28 cellular contexts compared by ENCODE assay signal in the genomic region with DNA sequence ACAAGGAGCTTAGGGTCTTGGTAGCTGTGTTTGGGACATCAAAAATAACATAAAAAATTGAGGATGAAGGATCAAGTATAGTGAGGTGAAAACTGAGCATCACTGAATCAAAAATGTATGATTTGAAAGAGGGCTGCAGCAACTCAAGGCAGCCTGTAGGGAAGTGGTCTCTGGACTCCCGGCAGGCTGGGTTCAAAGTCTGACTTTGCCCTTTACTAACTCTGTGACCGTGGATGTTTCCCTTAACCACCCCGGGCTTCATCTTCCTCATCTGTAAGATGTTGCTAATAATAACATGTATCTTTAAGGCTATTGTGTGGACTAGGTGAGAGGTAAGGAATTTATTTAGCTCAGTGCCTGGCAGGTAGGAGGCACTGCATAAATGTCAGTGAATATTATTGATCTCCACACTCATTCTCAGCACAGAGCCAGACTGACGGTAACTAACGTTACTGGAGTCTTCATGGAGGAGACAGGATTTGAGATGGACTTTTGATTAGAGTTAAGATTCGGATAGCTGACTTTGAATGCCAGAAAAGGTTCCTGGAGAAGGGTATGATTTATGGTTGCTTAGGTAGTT.
"Had no signal": no experiment of that assay in that cellular context is flagged by ENCODE, and none has a peak within 500 bp of the region (broad histone marks: within the 10 kb centered on the region; RNA-seq: fewer than 3 reads in every experiment).

No MANE protein-coding gene starts in this region.

- H3K4me1 ChIP-seq: body of pancreas, gastrocnemius medialis, parathyroid adenoma, right atrium auricular region, upper lobe of right lung had no signal

- H3K9me3 ChIP-seq: adrenal gland, body of pancreas, gastrocnemius medialis, left ventricle myocardium inferior, right atrium auricular region, suprapubic skin, tibial artery, upper lobe of right lung had no signal

- ATAC-seq: activated CD4-positive, alpha-beta T cell treated with anti-CD3 and anti-CD28 coated beads for 36 hours; body of pancreas; gastrocnemius medialis; upper lobe of right lung had no signal

- H3K9ac ChIP-seq: parathyroid adenoma had no signal

- H3K27me3 ChIP-seq: adrenal gland, body of pancreas, dorsolateral prefrontal cortex, gastrocnemius medialis, right atrium auricular region, suprapubic skin, tibial artery, upper lobe of right lung had no signal

- H3K27me3 Mint-ChIP-seq: activated CD4-positive, alpha-beta T cell treated with anti-CD3 and anti-CD28 coated beads for 36 hours; activated naive CD8-positive, alpha-beta T cell treated with anti-CD3 and anti-CD28 coated beads for 36 hours; naive B cell had no signal

- DNase-seq: activated CD4-positive, alpha-beta T cell treated with anti-CD3 and anti-CD28 coated beads for 36 hours; activated CD4-positive, alpha-beta T cell treated with anti-CD3 and anti-CD28 coated beads, Interleukin-2, amount 50 U/mL, for 4 hours; activated CD4-positive, CD25-positive, alpha-beta regulatory T cell; activated effector memory CD4-positive, alpha-beta T cell treated with Interleukin-2 at 50 U/mL for 16 hours; activated naive CD4-positive, alpha-beta T cell treated with anti-CD3 and anti-CD28 coated beads for 36 hours; activated naive CD8-positive, alpha-beta T cell treated with anti-CD3 and anti-CD28 coated beads for 36 hours; adrenal gland; aorta; body of pancreas; cerebellar nuclear complex; dorsolateral prefrontal cortex; effector memory CD4-positive, alpha-beta T cell; erythroblast; gastrocnemius medialis; glutamatergic neuron; left ventricle myocardium inferior; naive B cell; occipital lobe; stimulated activated CD4-positive, alpha-beta T cell treated with anti-CD3 and anti-CD28 coated beads, Interleukin-15, amount 100 ng/mL, for 24 hours; stimulated activated CD4-positive, alpha-beta T cell treated with anti-CD3 and anti-CD28 coated beads, Interleukin-2, amount 100 ng/mL, for 24 hours; stimulated activated naive CD4-positive, alpha-beta T cell; T-helper 2 cell; tibial artery; upper lobe of right lung had no signal

- H3K36me3 ChIP-seq: adrenal gland, gastrocnemius medialis, left ventricle myocardium inferior, right atrium auricular region, suprapubic skin, tibial artery, upper lobe of right lung had no signal

- H3K4me3 Mint-ChIP-seq: activated CD4-positive, alpha-beta T cell treated with anti-CD3 and anti-CD28 coated beads for 36 hours; activated naive CD4-positive, alpha-beta T cell treated with anti-CD3 and anti-CD28 coated beads for 36 hours; activated naive CD8-positive, alpha-beta T cell treated with anti-CD3 and anti-CD28 coated beads for 36 hours; naive B cell had no signal

- H3K27ac ChIP-seq: adrenal gland, body of pancreas, coronary artery, dorsolateral prefrontal cortex, gastrocnemius medialis, left ventricle myocardium inferior, parathyroid adenoma, right atrium auricular region, suprapubic skin, tibial artery, upper lobe of right lung had no signal

- H3K9me3 Mint-ChIP-seq: activated naive CD4-positive, alpha-beta T cell treated with anti-CD3 and anti-CD28 coated beads for 36 hours; activated naive CD8-positive, alpha-beta T cell treated with anti-CD3 and anti-CD28 coated beads for 36 hours; naive B cell had no signal

- H3K4me1 Mint-ChIP-seq: activated CD4-positive, alpha-beta T cell treated with anti-CD3 and anti-CD28 coated beads for 36 hours; activated naive CD8-positive, alpha-beta T cell treated with anti-CD3 and anti-CD28 coated beads for 36 hours had no signal

- H3K27ac Mint-ChIP-seq: activated CD4-positive, alpha-beta T cell treated with anti-CD3 and anti-CD28 coated beads for 36 hours; activated naive CD4-positive, alpha-beta T cell treated with anti-CD3 and anti-CD28 coated beads for 36 hours; activated naive CD8-positive, alpha-beta T cell treated with anti-CD3 and anti-CD28 coated beads for 36 hours; naive B cell had no signal

- H3K4me3 ChIP-seq: adrenal gland, body of pancreas, coronary artery, dorsolateral prefrontal cortex, gastrocnemius medialis, left ventricle myocardium inferior, right atrium auricular region, suprapubic skin, tibial artery, upper lobe of right lung had no signal
